ENCODE assay signal across 8 cellular contexts in genomic region chr1:143610196-143610595, GRCh38.
"Had no signal": no experiment of that assay in that cellular context is flagged by ENCODE, and none has a peak within 500 bp of the region (broad histone marks: within the 10 kb centered on the region; RNA-seq: fewer than 3 reads in every experiment).

No MANE protein-coding gene starts in this region.

- H3K4me2 ChIP-seq: KMS-11 had no signal

- H3K4me3 ChIP-seq: K562 had no signal

- H3K27ac ChIP-seq: HL-60, KMS-11 had no signal

- DNase-seq: IMR-90, KBM-7, KG1 had no signal

- FAIRE-seq: HepG2, HTR-8/SVneo, K562 had no signal

- ATAC-seq: HepG2, K562 had no signal
